In the genomic region with DNA sequence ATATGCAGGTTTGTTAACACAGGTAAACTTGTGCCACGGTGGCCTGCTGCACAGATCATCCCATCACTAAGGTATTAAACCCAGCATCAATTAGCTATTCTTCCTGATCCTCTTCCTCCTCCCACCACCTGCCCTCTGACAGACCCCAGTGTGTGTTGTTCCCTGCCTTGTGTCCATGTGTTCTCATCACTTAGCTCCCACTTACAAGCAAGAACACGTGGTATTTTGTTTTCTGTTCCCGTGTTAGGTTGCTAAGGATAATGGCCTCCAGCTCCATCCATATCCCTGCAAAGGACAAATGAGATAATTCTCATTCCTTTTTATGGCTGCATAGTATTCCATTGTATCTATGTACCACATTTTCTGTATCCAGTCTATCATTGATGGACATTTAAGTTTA, we compare ENCODE assay signal across 7 cellular contexts.
"Had no signal": no experiment of that assay in that cellular context is flagged by ENCODE, and none has a peak within 500 bp of the region (broad histone marks: within the 10 kb centered on the region; RNA-seq: fewer than 3 reads in every experiment).

No MANE protein-coding gene starts in this region.

- DNase-seq: IMR-90, KBM-7, KG1 had no signal

- H3K9ac ChIP-seq: KMS-11 had no signal

- H3K27me3 Mint-ChIP-seq: IgD-negative memory B cell had no signal

- FAIRE-seq: HTR-8/SVneo had no signal

- H3K27ac Mint-ChIP-seq: IgD-negative memory B cell had no signal

- H3K4me2 ChIP-seq: KMS-11 had no signal

- H3K27ac ChIP-seq: HL-60, KMS-11 had no signal

- H3K4me1 Mint-ChIP-seq: IgD-negative memory B cell had no signal

- H3K36me3 Mint-ChIP-seq: IgD-negative memory B cell had no signal

- H3K4me3 Mint-ChIP-seq: IgD-negative memory B cell had no signal
